In the genomic region with DNA sequence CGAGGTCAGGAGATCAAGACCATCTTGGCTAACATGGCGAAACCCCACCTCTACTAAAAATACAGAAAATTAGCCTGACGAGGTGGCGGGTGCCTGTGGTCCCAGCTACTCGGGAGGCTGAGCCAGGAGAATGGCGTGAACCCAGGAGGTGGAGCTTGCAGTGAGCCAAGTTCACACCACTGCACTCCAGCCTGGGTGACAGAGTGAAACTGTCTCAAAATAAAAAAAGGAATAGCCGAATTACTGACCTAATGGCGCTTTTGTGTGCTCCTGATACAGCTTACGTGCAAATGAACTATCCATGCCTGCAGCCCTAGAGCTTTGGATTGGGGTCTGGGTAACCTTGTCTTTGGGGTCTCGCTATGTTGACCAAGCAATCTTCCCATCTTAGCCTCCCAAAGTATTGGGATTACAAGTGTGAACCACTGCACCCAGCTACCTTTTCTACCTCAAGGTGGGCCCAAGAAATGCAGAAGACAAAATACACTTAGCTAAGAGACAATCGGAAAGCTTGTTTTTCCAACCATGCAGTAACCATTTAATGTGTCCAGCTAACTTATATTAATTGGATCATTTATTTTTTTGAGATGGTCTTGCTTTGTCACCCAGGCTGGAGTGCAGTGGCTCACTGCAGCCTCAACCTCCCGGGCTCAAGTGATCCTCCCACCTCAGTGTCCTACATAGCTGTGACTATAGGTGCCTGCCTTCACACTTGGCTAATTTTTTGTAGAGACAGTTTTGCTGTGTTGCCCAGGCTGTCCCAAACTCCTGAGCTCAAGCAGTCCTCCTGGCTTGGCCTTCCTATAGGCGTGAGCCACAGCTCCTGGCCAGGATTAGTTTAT, we compare ENCODE assay signal across 1 cellular context.
A peak's percentile ranks its signal among the peaks of the same experiment; 100 is the strongest.
TF ChIP-seq lines count a peak whose summit lies in the region.

No MANE protein-coding gene starts in this region.

TF ChIP-seq in GM12878, 131 proteins besides CTCF, POLR2A, EP300 and RAD21:
- no peak for TF ChIP-seq ASH2L (IDR thresholded peaks at IDR 0.05; ENCODE audit: borderline replicate concordance, low read depth)
- TF ChIP-seq POLR2AphosphoS5 (IDR thresholded peaks at IDR 0.05; ENCODE audit: low read length), result peak; percentile 76; the same call in 1 of the 2 replicates
- no peak for TF ChIP-seq ZBTB40 (IDR thresholded peaks at IDR 0.05; ENCODE audit: borderline replicate concordance)
- no peak for TF ChIP-seq SMARCA5 (IDR thresholded peaks at IDR 0.05)
- TF ChIP-seq, protein P1, sequence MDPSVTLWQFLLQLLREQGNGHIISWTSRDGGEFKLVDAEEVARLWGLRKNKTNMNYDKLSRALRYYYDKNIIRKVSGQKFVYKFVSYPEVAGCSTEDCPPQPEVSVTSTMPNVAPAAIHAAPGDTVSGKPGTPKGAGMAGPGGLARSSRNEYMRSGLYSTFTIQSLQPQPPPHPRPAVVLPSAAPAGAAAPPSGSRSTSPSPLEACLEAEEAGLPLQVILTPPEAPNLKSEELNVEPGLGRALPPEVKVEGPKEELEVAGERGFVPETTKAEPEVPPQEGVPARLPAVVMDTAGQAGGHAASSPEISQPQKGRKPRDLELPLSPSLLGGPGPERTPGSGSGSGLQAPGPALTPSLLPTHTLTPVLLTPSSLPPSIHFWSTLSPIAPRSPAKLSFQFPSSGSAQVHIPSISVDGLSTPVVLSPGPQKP (IDR thresholded peaks at IDR 0.05; ENCODE audit: low read depth, low read length), result no peak
- TF ChIP-seq SP1 (IDR thresholded peaks at IDR 0.05; ENCODE audit: low read depth, low read length), result no peak
- TF ChIP-seq NR2F1 (conservative IDR thresholded peaks at IDR 0.05), result no peak
- TF ChIP-seq ZNF217 (IDR thresholded peaks at IDR 0.05), result no peak
- 0 out of 2 replicates have a peak, but pooled peaks have one; percentile 19 for TF ChIP-seq PML (IDR thresholded peaks at IDR 0.05; ENCODE audit: low read length)
- TF ChIP-seq ZBTB4 (CRISPR knock-in tag; IDR thresholded peaks at IDR 0.05), result no peak
- 0 out of 2 replicates have a peak, but pooled peaks have one; percentile 30 for TF ChIP-seq SMAD5 (IDR thresholded peaks at IDR 0.05; ENCODE audit: low read depth)
- TF ChIP-seq POLR2AphosphoS2 (IDR thresholded peaks at IDR 0.05; ENCODE audit: low read depth, low read length), result 0 out of 2 replicates have a peak, but pooled peaks have one; percentile 46
